ENCODE assay signal across 26 cellular contexts in the genomic region with DNA sequence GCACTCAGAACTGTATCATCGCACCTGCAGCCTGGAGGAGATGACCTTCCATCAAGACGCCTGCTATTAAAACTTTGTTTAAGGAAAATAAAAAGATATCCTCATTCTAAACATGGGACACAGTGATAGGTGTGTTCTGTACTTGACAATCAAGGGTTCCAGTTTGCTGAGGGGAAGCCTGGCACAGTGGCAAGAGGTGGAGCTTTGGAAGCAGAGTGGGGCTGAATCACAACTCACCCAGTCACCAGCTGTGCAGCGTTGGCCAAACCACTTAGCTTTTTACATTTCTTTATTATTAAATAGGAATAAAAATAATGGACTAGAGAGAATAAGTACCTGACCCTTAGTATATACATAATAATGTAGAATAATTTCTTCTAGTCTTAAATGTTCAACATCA.
"Had no signal": no experiment of that assay in that cellular context is flagged by ENCODE, and none has a peak within 500 bp of the region (broad histone marks: within the 10 kb centered on the region; RNA-seq: fewer than 3 reads in every experiment).

No MANE protein-coding gene starts in this region.

- H3K79me2 ChIP-seq: hepatocyte had no signal

- H3K27me3 ChIP-seq: ascending aorta, gastroesophageal sphincter, hepatocyte, right atrium auricular region, testis had no signal

- H3K36me3 ChIP-seq: ascending aorta, gastroesophageal sphincter, right atrium auricular region had no signal

- H3K9me3 ChIP-seq: ascending aorta, gastroesophageal sphincter, right atrium auricular region, testis had no signal

- H2AFZ ChIP-seq: hepatocyte had no signal

- H3K4me1 ChIP-seq: ascending aorta, gastroesophageal sphincter, right atrium auricular region, testis had no signal

- H3K4me3 ChIP-seq: ascending aorta, gastroesophageal sphincter, hepatocyte, right atrium auricular region, smooth muscle cell, testis had no signal

- DNase-seq: activated CD4-positive, alpha-beta memory T cell treated with anti-CD3 and anti-CD28 coated beads, Interleukin-2, amount 10 ng/mL, durations not matched to agents 7 days and 5 days; activated CD4-positive, alpha-beta T cell treated with anti-CD3 and anti-CD28 coated beads, Interleukin-2, amount 10 ng/mL, durations not matched to agents 7 days and 5 days; activated CD4-positive, CD25-positive, alpha-beta regulatory T cell treated with anti-CD3 and anti-CD28 coated beads, Interleukin-2, amount 50 U/mL, for 72 hours; activated CD8-positive, alpha-beta memory T cell treated with anti-CD3 and anti-CD28 coated beads, Interleukin-2, amount 50 U/mL, for 48 hours; activated gamma-delta T cell; activated naive CD4-positive, alpha-beta T cell treated with anti-CD3 and anti-CD28 coated beads, Interleukin-2, amount 10 ng/mL, durations not matched to agents 7 days and 5 days; activated naive CD8-positive, alpha-beta T cell treated with anti-CD3 and anti-CD28 coated beads, Interleukin-2, amount 10 ng/mL, durations not matched to agents 7 days and 5 days; activated T-cell treated with anti-CD3 and anti-CD28 coated beads, Interleukin-2, amount 50 U/mL, for 24 hours; caudate nucleus; cortex of kidney; effector memory CD8-positive, alpha-beta T cell; left colon; mesenchymal stem cell; natural killer cell; stimulated activated CD4-positive, alpha-beta T cell treated with anti-CD3 and anti-CD28 coated beads, Interleukin-1b, Interleukin-23, amount 100 ng/mL, for 48 hours; stimulated activated naive B cell treated with anti-CD40 and anti-IgM and Interleukin-4, amounts not matched to agents 10 μg/mL and 1 μg/mL and 100 μg/mL, for 72 hours; SW 1271; T-helper 17 cell; T1000; testis; trophoblast cell had no signal

- H3K27ac ChIP-seq: ascending aorta, gastroesophageal sphincter, hepatocyte, right atrium auricular region, testis had no signal

- ATAC-seq: effector memory CD8-positive, alpha-beta T cell; gastroesophageal sphincter; left colon; natural killer cell; T-helper 17 cell had no signal

- H3K4me2 ChIP-seq: hepatocyte, smooth muscle cell had no signal
